In the genomic region with DNA sequence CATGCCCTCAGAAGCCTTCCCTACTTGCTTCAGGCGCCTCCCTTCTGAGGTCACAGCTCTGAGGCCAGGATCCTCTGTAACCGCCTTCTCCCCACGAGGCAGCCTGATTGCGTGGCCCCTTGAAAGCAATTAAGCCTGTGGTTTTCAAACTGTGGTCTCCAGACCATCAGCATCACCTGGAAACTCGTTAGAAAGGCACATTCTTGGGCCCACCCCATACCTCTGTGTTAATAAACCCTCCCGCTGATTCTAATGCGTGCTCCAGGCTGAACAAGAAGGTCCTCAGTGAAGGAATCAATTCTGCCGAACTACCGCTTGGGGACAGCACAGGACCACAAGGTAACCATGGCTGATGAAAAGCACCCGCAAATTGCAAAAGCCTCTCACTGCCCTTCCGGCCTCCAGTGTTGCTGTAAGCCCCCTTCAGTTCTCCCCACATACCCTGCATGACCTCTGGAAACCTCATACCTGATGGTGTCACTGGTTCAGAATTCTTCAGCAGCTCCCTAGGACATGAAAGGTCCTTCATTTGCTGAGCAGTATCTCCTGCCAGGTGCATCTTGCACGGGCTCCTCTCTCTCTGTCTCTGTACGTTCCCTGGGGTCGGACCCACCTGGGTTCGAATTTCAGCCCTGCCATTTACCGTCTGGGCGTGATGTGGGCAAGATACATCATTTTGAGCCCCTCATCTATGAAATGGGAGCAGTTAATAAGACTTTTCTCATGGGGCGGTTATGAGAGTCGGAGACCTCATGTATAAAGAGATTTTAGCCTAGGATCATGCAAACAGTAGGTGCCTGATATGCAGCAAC, we compare ENCODE assay signal across 8 cellular contexts.
DNase-seq lines count a peak whose midpoint lies in the region; ATAC-seq and TF ChIP-seq lines count a peak whose summit lies in the region.

No MANE protein-coding gene starts in this region.

- DNase-seq in NCI-H82 treated with DMSO at 0.1 percent for 48 hours (lab: John Stamatoyannopoulos, UW; ENCODE audit: unreplicated experiment) (peak; percentile 71), memory B cell (ENCODE audit: low spot score in 2 of 2) (no peak)
- peak; percentile 40 to 55 for DNase-seq in activated CD4-positive, alpha-beta T cell treated with anti-CD3 and anti-CD28 coated beads, Interleukin-2, amount 50 U/mL, for 24 hours (ENCODE audit: low read depth in 1 of 2, low spot score in 1 of 2)
- peak; percentile 41 for DNase-seq in effector CD4-positive, alpha-beta T cell
- DNase-seq in stimulated activated CD8-positive, alpha-beta memory T cell treated with anti-CD3 and anti-CD28 coated beads, Interleukin-15, amount 100 ng/mL, for 48 hours (ENCODE audit: low read depth in 2 of 2), result peak; percentile 31 to 37

- no peak overlapping the region for H3K27ac Mint-ChIP-seq in memory B cell

- no peaks in the 10 kb centered on the region for H3K4me1 Mint-ChIP-seq in memory B cell

- peak; percentile 59 for TF ChIP-seq CTCF in GM12801 (IDR thresholded peaks at IDR 0.05; ENCODE audit: extremely low read depth, insufficient read length)

- ATAC-seq in HG03565 (IDR thresholded peaks at IDR 0.05; ENCODE audit: unreplicated experiment), result peak; percentile 51
- ATAC-seq in memory B cell (ENCODE audit: low read depth), result peak; percentile 67
- no peak for ATAC-seq in GM19452 (IDR thresholded peaks at IDR 0.05; ENCODE audit: unreplicated experiment)

- no peak overlapping the region for H3K4me3 Mint-ChIP-seq in memory B cell

- peaks cover 15% of the 10 kb centered on the region for H3K27me3 Mint-ChIP-seq in memory B cell

- no peaks in the 10 kb centered on the region for H3K36me3 Mint-ChIP-seq in memory B cell

- H3K9me3 Mint-ChIP-seq in memory B cell, result no peaks in the 10 kb centered on the region

Comparison
In these comparisons a context has a peak if more than half of its experiments do, and no peak if none do; other contexts are left out.
1. DNase-seq: peak in NCI-H82 treated with DMSO at 0.1 percent for 48 hours (single experiment), activated CD4-positive, alpha-beta T cell treated with anti-CD3 and anti-CD28 coated beads, Interleukin-2, amount 50 U/mL, for 24 hours (2 of 2), effector CD4-positive, alpha-beta T cell (single experiment) and stimulated activated CD8-positive, alpha-beta memory T cell treated with anti-CD3 and anti-CD28 coated beads, Interleukin-15, amount 100 ng/mL, for 48 hours (2 of 2); none in memory B cell (0 of 2).